Comparison of ENCODE assay signal across 19 cellular contexts in genomic region chr5:80739057-80739456, GRCh38.
DNase-seq lines count a peak whose midpoint lies in the region; ATAC-seq and TF ChIP-seq lines count a peak whose summit lies in the region.
"Had no signal": no experiment of that assay in that cellular context is flagged by ENCODE, and none has a peak within 500 bp of the region (broad histone marks: within the 10 kb centered on the region; RNA-seq: fewer than 3 reads in every experiment).

No MANE protein-coding gene starts in this region.

- no peak overlapping the region for H3K27ac ChIP-seq in CD4-positive, CD25-positive, alpha-beta regulatory T cell (ENCODE audit: insufficient read depth, low read length, poor library complexity, severe bottlenecking)
- peak overlapping the region; percentile 40; the same call in 1 of the 2 replicates for H3K27ac ChIP-seq in DND-41 (ENCODE audit: low read length)
- H3K27ac ChIP-seq: C4-2B had no signal

- ATAC-seq in CD4-positive, CD25-positive, alpha-beta regulatory T cell (ENCODE audit: low read depth in 2 of 2): no peak
- no peak for ATAC-seq in DND-41 (ENCODE audit: insufficient read depth, low read depth)
- ATAC-seq in natural killer cell treated with Interleukin-12 subunit alpha and Interleukin-12 subunit beta and Interleukin-15 and Interleukin-18, amount 100 ng/mL, for 72 hours: no peak
- ATAC-seq in GM18858 (IDR thresholded peaks at IDR 0.05; ENCODE audit: unreplicated experiment): no peak
- ATAC-seq: GM12878, HCT116, PC-3 had no signal

- no peaks in the 10 kb centered on the region for H4K20me1 ChIP-seq in DND-41 (ENCODE audit: insufficient read depth, low read length)

- H3K4me3 ChIP-seq in CD4-positive, CD25-positive, alpha-beta regulatory T cell (ENCODE audit: low read depth, low read length): no peak overlapping the region
- H3K4me3 ChIP-seq in DND-41 (ENCODE audit: low read depth in 1 of 2, low read length in 2 of 2): no peak overlapping the region
- H3K4me3 ChIP-seq: GM12878 had no signal

- H3K4me2 ChIP-seq in DND-41 (ENCODE audit: insufficient read depth, low read length): no peak overlapping the region

- H2AFZ ChIP-seq in DND-41 (ENCODE audit: low read depth, low read length): no peak overlapping the region

- H3K9me3 ChIP-seq in CD4-positive, CD25-positive, alpha-beta regulatory T cell (ENCODE audit: control insufficient read depth in 2 of 2, low read length in 2 of 2): no peaks in the 10 kb centered on the region
- H3K9me3 ChIP-seq in DND-41 (ENCODE audit: insufficient read depth, low read length, severe bottlenecking): peaks cover 8% of the 10 kb centered on the region

- peak overlapping the region; percentile 43 to 69 (median 63) for H3K27ac Mint-ChIP-seq in CD4-positive, CD25-positive, alpha-beta regulatory T cell
- H3K27ac Mint-ChIP-seq in immature natural killer cell: peak overlapping the region in 5 of 6 donors; percentile 78 to 88 (median 85)
- H3K27ac Mint-ChIP-seq in natural killer cell treated with Interleukin-12 subunit alpha and Interleukin-12 subunit beta and Interleukin-15 and Interleukin-18, amount 100 ng/mL, for 72 hours: peak overlapping the region; percentile 35 to 49

- no peak for DNase-seq in CD4-positive, CD25-positive, alpha-beta regulatory T cell
- DNase-seq in DND-41 (no peak), immature natural killer cell (no peak), NCI-H510A (lab: John Stamatoyannopoulos, UW) (no peak)
- no peak for DNase-seq in natural killer cell treated with Interleukin-12 subunit alpha and Interleukin-12 subunit beta and Interleukin-15 and Interleukin-18, amount 100 ng/mL, for 72 hours (ENCODE audit: low spot score)
- no peak for DNase-seq in stimulated activated CD4-positive, alpha-beta T cell treated with anti-CD3 and anti-CD28 coated beads, Interleukin-2, amount 100 ng/mL, for 24 hours
- DNase-seq: EL, GOT3, KBM-7, MV-4-11, NCI-H187 treated with DMSO at 0.1 percent for 48 hours, NCI-H2227 treated with DMSO at 0.1 percent for 48 hours, NCI-H526, PC-3, RPMI8226 had no signal

- H3K79me2 ChIP-seq in DND-41 (ENCODE audit: insufficient read depth, low read length): no peaks in the 10 kb centered on the region

- peaks cover 30% of the 10 kb centered on the region for H3K4me1 ChIP-seq in CD4-positive, CD25-positive, alpha-beta regulatory T cell (ENCODE audit: control insufficient read depth, insufficient read depth, low read length, poor library complexity, severe bottlenecking)
- peaks cover 24% of the 10 kb centered on the region for H3K4me1 ChIP-seq in DND-41 (ENCODE audit: insufficient read depth, low read length)

- H3K9me3 Mint-ChIP-seq in CD4-positive, CD25-positive, alpha-beta regulatory T cell: no peaks in the 10 kb centered on the region
- H3K9me3 Mint-ChIP-seq in immature natural killer cell: no peaks in the 10 kb centered on the region
- H3K9me3 Mint-ChIP-seq in natural killer cell treated with Interleukin-12 subunit alpha and Interleukin-12 subunit beta and Interleukin-15 and Interleukin-18, amount 100 ng/mL, for 72 hours: no peaks in the 10 kb centered on the region

- H3K36me3 ChIP-seq in CD4-positive, CD25-positive, alpha-beta regulatory T cell (ENCODE audit: control insufficient read depth, insufficient read depth, low read length): no peaks in the 10 kb centered on the region
- peaks cover 33% of the 10 kb centered on the region for H3K36me3 ChIP-seq in DND-41 (ENCODE audit: insufficient read depth, low read length)

- no peak for TF ChIP-seq CTCF in DND-41 (IDR thresholded peaks at IDR 0.05; ENCODE audit: borderline replicate concordance, extremely low read depth, low read length, poor library complexity, severe bottlenecking)

- no peak overlapping the region for H3K9ac ChIP-seq in DND-41 (ENCODE audit: low read depth, low read length)

- peaks cover 34% of the 10 kb centered on the region for H3K36me3 Mint-ChIP-seq in CD4-positive, CD25-positive, alpha-beta regulatory T cell
- peaks cover under 1 to 28% (median 24%) of the 10 kb centered on the region in 3 donors for H3K36me3 Mint-ChIP-seq in immature natural killer cell
- peaks cover 7% of the 10 kb centered on the region for H3K36me3 Mint-ChIP-seq in natural killer cell treated with Interleukin-12 subunit alpha and Interleukin-12 subunit beta and Interleukin-15 and Interleukin-18, amount 100 ng/mL, for 72 hours

- peak overlapping the region in 1 of 4 donors; percentile 6 for H3K4me3 Mint-ChIP-seq in CD4-positive, CD25-positive, alpha-beta regulatory T cell
- no peak overlapping the region for H3K4me3 Mint-ChIP-seq in immature natural killer cell
- H3K4me3 Mint-ChIP-seq in natural killer cell treated with Interleukin-12 subunit alpha and Interleukin-12 subunit beta and Interleukin-15 and Interleukin-18, amount 100 ng/mL, for 72 hours: no peak overlapping the region

- H3K4me1 Mint-ChIP-seq in CD4-positive, CD25-positive, alpha-beta regulatory T cell: peaks cover 26 to 48% (median 41%) of the 10 kb centered on the region in 4 donors
- H3K4me1 Mint-ChIP-seq in immature natural killer cell: peaks cover 47 to 67% of the 10 kb centered on the region in 2 donors
- H3K4me1 Mint-ChIP-seq in natural killer cell treated with Interleukin-12 subunit alpha and Interleukin-12 subunit beta and Interleukin-15 and Interleukin-18, amount 100 ng/mL, for 72 hours (ENCODE audit: low read depth in 2 of 2): peaks cover 16 to 22% of the 10 kb centered on the region in 2 donors

- no peaks in the 10 kb centered on the region for H3K27me3 ChIP-seq in CD4-positive, CD25-positive, alpha-beta regulatory T cell (ENCODE audit: control insufficient read depth, insufficient read depth, low read length)
- H3K27me3 ChIP-seq in DND-41 (ENCODE audit: insufficient read depth, low read length, poor library complexity): no peaks in the 10 kb centered on the region

- H3K27me3 Mint-ChIP-seq in CD4-positive, CD25-positive, alpha-beta regulatory T cell: no peaks in the 10 kb centered on the region
- no peaks in the 10 kb centered on the region for H3K27me3 Mint-ChIP-seq in immature natural killer cell (ENCODE audit: low read depth in 3 of 3)
- no peaks in the 10 kb centered on the region for H3K27me3 Mint-ChIP-seq in natural killer cell treated with Interleukin-12 subunit alpha and Interleukin-12 subunit beta and Interleukin-15 and Interleukin-18, amount 100 ng/mL, for 72 hours
